In the genomic region with DNA sequence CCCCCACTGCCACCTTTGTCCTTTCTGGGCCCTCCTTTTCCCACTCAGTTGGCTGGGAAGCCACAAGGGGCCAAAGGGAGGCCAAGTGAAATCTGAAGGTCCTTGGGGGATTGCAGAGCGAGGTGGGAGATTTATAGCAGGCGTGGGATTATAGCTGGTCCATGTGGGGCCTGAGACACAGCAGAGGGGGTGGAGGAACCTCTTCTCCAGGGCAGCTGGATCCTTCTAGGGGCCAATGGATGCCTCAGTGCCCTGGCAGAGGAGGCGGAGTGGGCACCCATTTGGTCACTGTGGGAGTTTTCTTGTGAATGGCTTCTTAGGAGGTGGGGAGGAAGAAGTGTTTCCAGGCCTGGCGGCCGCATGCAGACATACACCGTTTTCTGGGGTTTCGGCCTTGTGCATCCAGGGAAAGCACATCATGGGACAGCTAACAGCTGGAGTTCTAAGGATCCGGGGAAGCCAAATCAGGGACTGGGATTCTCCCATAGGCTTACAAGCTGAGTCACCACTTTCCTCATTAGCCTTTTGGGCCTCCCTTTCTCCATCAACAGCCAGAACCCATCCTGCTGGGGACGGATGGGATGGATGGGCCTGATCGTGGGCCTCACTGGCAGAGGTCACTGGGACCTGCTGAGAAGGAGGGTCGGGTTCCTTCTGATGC, we compare ENCODE assay signal across 13 cellular contexts.
DNase-seq lines count a peak whose midpoint lies in the region; ATAC-seq and TF ChIP-seq lines count a peak whose summit lies in the region.
"Had no signal": no experiment of that assay in that cellular context is flagged by ENCODE, and none has a peak within 500 bp of the region (broad histone marks: within the 10 kb centered on the region; RNA-seq: fewer than 3 reads in every experiment).

No MANE protein-coding gene starts in this region.

- H3K36me3 ChIP-seq in transverse colon: no peaks in the 10 kb centered on the region

- H3K9me3 Mint-ChIP-seq in activated naive CD4-positive, alpha-beta T cell treated with anti-CD3 and anti-CD28 coated beads, Interleukin-2, amount 50 U/mL, for 72 hours: peaks cover 0 to 12% of the 10 kb centered on the region in 2 donors
- H3K9me3 Mint-ChIP-seq in activated T-helper 17 cell treated with anti-CD3 and anti-CD28 coated beads, Interleukin-2, amount 50 U/mL, for 72 hours: no peaks in the 10 kb centered on the region
- no peaks in the 10 kb centered on the region for H3K9me3 Mint-ChIP-seq in nephron

- peak overlapping the region; percentile 39 to 51 for H3K27ac Mint-ChIP-seq in activated naive CD4-positive, alpha-beta T cell treated with anti-CD3 and anti-CD28 coated beads, Interleukin-2, amount 50 U/mL, for 72 hours
- H3K27ac Mint-ChIP-seq in activated T-helper 17 cell treated with anti-CD3 and anti-CD28 coated beads, Interleukin-2, amount 50 U/mL, for 72 hours: peak overlapping the region; percentile 41
- H3K27ac Mint-ChIP-seq in nephron: peak overlapping the region; percentile 65 to 91 (median 88)

- TF ChIP-seq POLR2A in transverse colon (IDR thresholded peaks at IDR 0.05) (no peak), GM18505 (IDR thresholded peaks at IDR 0.05; ENCODE audit: borderline replicate concordance, extremely low read depth, insufficient read depth, insufficient read length) (no peak)

- WGBS in transverse colon (ENCODE audit: low coverage in 1 of 2), 2 donors: 79 to 100% methylated on average over 5 to 11 of the region's 11 CpGs

- H3K4me1 Mint-ChIP-seq in activated T-helper 17 cell treated with anti-CD3 and anti-CD28 coated beads, Interleukin-2, amount 50 U/mL, for 72 hours: peaks cover 19% of the 10 kb centered on the region
- peaks cover 47% of the 10 kb centered on the region for H3K4me1 Mint-ChIP-seq in nephron

- no peaks in the 10 kb centered on the region for H3K27me3 Mint-ChIP-seq in activated T-helper 17 cell treated with anti-CD3 and anti-CD28 coated beads, Interleukin-2, amount 50 U/mL, for 72 hours
- peaks cover 6% of the 10 kb centered on the region for H3K27me3 Mint-ChIP-seq in nephron (ENCODE audit: low read depth)

- H3K36me3 Mint-ChIP-seq in activated naive CD4-positive, alpha-beta T cell treated with anti-CD3 and anti-CD28 coated beads, Interleukin-2, amount 50 U/mL, for 72 hours: peaks cover 1 to 15% of the 10 kb centered on the region in 2 donors
- H3K36me3 Mint-ChIP-seq in activated T-helper 17 cell treated with anti-CD3 and anti-CD28 coated beads, Interleukin-2, amount 50 U/mL, for 72 hours (ENCODE audit: low read depth): no peaks in the 10 kb centered on the region
- no peaks in the 10 kb centered on the region for H3K36me3 Mint-ChIP-seq in nephron (ENCODE audit: low read depth)

- no peak for DNase-seq in activated naive CD4-positive, alpha-beta T cell treated with anti-CD3 and anti-CD28 coated beads, Interleukin-2, amount 50 U/mL, for 72 hours (ENCODE audit: low spot score in 2 of 2)
- DNase-seq in activated naive CD4-positive, alpha-beta T cell treated with anti-CD3 and anti-CD28 coated beads, Interleukin-2, amount 50 U/mL, for 16 hours: no peak
- DNase-seq in transverse colon: no peak
- DNase-seq in kidney tubule cell (ENCODE audit: low spot score): no peak
- no peak for DNase-seq in NCI-H446 treated with DMSO at 0.1 percent for 48 hours (lab: John Stamatoyannopoulos, UW)
- DNase-seq: activated gamma-delta T cell treated with Interleukin-2 at 50 U/mL for 16 hours; body of pancreas; effector CD8-positive, alpha-beta T cell; NCI-H2029 treated with DMSO at 0.1 percent for 48 hours had no signal

- in situ Hi-C loops in transverse colon (cut with MboI; ENCODE audit: low pct_ligation_motif_present in 1 of 4, low pct_unique_long_range_greater_than_20kb in 1 of 4, low sequenced_read_pairs in 3 of 4): no loop called here

- no peak for TF ChIP-seq EP300 in transverse colon (IDR thresholded peaks at IDR 0.05; ENCODE audit: low read depth)

- H3K4me3 ChIP-seq in transverse colon: no peak overlapping the region
- H3K4me3 ChIP-seq: body of pancreas had no signal

- intact Hi-C loops in transverse colon (cut with DNase I; ENCODE audit: low total_unique reads): no loop called here

- no peak for ATAC-seq in activated naive CD4-positive, alpha-beta T cell treated with anti-CD3 and anti-CD28 coated beads, Interleukin-2, amount 50 U/mL, for 72 hours
- ATAC-seq in activated T-helper 17 cell treated with anti-CD3 and anti-CD28 coated beads, Interleukin-2, amount 50 U/mL, for 72 hours (replicated peaks): no peak
- no peak for ATAC-seq in GM18505 (IDR thresholded peaks at IDR 0.05; ENCODE audit: unreplicated experiment)
- ATAC-seq: body of pancreas, Panc1 had no signal

- no peak overlapping the region for H3K4me3 Mint-ChIP-seq in activated T-helper 17 cell treated with anti-CD3 and anti-CD28 coated beads, Interleukin-2, amount 50 U/mL, for 72 hours
- H3K4me3 Mint-ChIP-seq in nephron: peak overlapping the region in 1 of 3 experiments; percentile 27

- peaks cover 7 to 49% (median 23%) of the 10 kb centered on the region in 4 donors for H3K4me1 ChIP-seq in transverse colon

- no peaks in the 10 kb centered on the region for H3K9me3 ChIP-seq in transverse colon
- H3K9me3 ChIP-seq: body of pancreas had no signal

- TF ChIP-seq CTCF in nephron (IDR thresholded peaks at IDR 0.05; ENCODE audit: unreplicated experiment in 3 of 3) (peak in 1 of 3 experiments; percentile 10), transverse colon (IDR thresholded peaks at IDR 0.05) (no peak)

- H3K27me3 ChIP-seq in transverse colon: no peaks in the 10 kb centered on the region
- H3K27me3 ChIP-seq: body of pancreas had no signal

- H3K27ac ChIP-seq in transverse colon: peak overlapping the region in 3 of 4 donors; percentile 73 to 79 (median 73)
